In the genomic region with DNA sequence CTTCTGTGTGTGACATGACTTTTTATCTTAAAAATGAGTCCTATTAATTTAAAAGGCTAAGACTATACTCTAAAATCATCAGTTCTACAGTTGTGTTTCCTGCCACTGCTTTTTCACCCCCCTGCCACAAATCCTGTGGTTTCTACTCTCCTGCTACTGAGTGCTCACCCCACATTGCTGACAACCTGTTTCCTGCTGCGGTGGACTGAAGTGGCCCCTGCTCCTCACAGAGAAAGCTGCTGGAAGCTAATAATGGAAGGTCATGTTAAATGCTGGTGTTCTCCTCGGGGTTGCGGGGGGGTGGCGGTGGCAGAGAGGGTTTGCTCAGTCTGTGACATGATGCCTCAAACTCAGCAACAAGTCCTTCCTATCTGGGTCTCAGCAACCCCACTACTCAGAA, we compare ENCODE assay signal across 10 cellular contexts.
DNase-seq lines count a peak whose midpoint lies in the region; ATAC-seq, FAIRE-seq and TF ChIP-seq lines count a peak whose summit lies in the region.
"Had no signal": no experiment of that assay in that cellular context is flagged by ENCODE, and none has a peak within 500 bp of the region (broad histone marks: within the 10 kb centered on the region; RNA-seq: fewer than 3 reads in every experiment).

No MANE protein-coding gene starts in this region.

- no peak overlapping the region for H2BK12ac ChIP-seq in neuronal stem cell (ENCODE audit: low read length)

- no peak overlapping the region for H3K4me2 ChIP-seq in neuronal stem cell (ENCODE audit: insufficient read depth, low read length, poor library complexity, severe bottlenecking)

- H3K27me3 ChIP-seq in neuronal stem cell (ENCODE audit: control insufficient read depth in 3 of 3, insufficient read depth in 3 of 3, low read depth in 1 of 3, low read length in 3 of 3): no peaks in the 10 kb centered on the region
- H3K27me3 ChIP-seq: body of pancreas had no signal

- H3K4ac ChIP-seq in neuronal stem cell (ENCODE audit: low read length): no peak overlapping the region

- no peak overlapping the region for H3K4me3 ChIP-seq in NB4 (ENCODE audit: low read depth, low read length)
- no peak overlapping the region for H3K4me3 ChIP-seq in neuronal stem cell (ENCODE audit: low read length in 2 of 2)
- H3K4me3 ChIP-seq: body of pancreas had no signal

- no peaks in the 10 kb centered on the region for H3K36me3 ChIP-seq in neuronal stem cell (replicated peaks in 1 of 2; ENCODE audit: control insufficient read depth in 2 of 2, insufficient read depth in 2 of 2, low read length in 2 of 2)

- no peak overlapping the region for H3K14ac ChIP-seq in neuronal stem cell (ENCODE audit: low read length)

- no peak overlapping the region for H4K8ac ChIP-seq in neuronal stem cell (ENCODE audit: low read depth, low read length)

- TF ChIP-seq CTCF in NB4 (IDR thresholded peaks at IDR 0.05; ENCODE audit: low read depth, low read length) (no peak), progenitor cell of endocrine pancreas (IDR thresholded peaks at IDR 0.05; ENCODE audit: unreplicated experiment) (no peak)

- no peak overlapping the region for H3K27ac ChIP-seq in neuronal stem cell (replicated peaks; ENCODE audit: low read length)
- H3K27ac ChIP-seq: body of pancreas had no signal

- H3K27me3 Mint-ChIP-seq in immature natural killer cell (ENCODE audit: low read depth in 3 of 3) (peaks cover 0 to 2% (median 0%) of the 10 kb centered on the region in 3 donors), progenitor cell of endocrine pancreas (peaks cover 14% of the 10 kb centered on the region)

- no peak overlapping the region for H4K91ac ChIP-seq in neuronal stem cell (ENCODE audit: low read depth, low read length, poor library complexity)

- no peak overlapping the region for H3K23ac ChIP-seq in neuronal stem cell (ENCODE audit: low read depth, low read length, poor library complexity)

- peaks cover 0 to 3% of the 10 kb centered on the region in 2 donors for H3K9me3 ChIP-seq in neuronal stem cell (replicated peaks in 1 of 2; ENCODE audit: control insufficient read depth in 2 of 2, insufficient read depth in 1 of 2, low read depth in 1 of 2, low read length in 2 of 2)
- H3K9me3 ChIP-seq: body of pancreas had no signal

- no peak overlapping the region for H3K18ac ChIP-seq in neuronal stem cell (ENCODE audit: low read length)

- peak overlapping the region in 5 of 6 donors; percentile 16 to 35 (median 23) for H3K27ac Mint-ChIP-seq in immature natural killer cell
- no peak overlapping the region for H3K27ac Mint-ChIP-seq in progenitor cell of endocrine pancreas

- no peak overlapping the region for H2AFZ ChIP-seq in neuronal stem cell (ENCODE audit: low read length)

- no peak overlapping the region for H2BK120ac ChIP-seq in neuronal stem cell (ENCODE audit: low read depth, low read length)

- H3K4me3 Mint-ChIP-seq in immature natural killer cell (peak overlapping the region; percentile 22 to 65 (median 50)), progenitor cell of endocrine pancreas (ENCODE audit: low read depth) (no peak overlapping the region)

- TF ChIP-seq POLR2A in NB4 (IDR thresholded peaks at IDR 0.05; ENCODE audit: extremely low read depth, insufficient read length): no peak

- no CpG with 5 or more reads among the region's 4 CpGs for WGBS in neuronal stem cell (ENCODE audit: extremely low coverage in 2 of 2, insufficient read length in 2 of 2, insufficient replicate concordance in 1 of 2), 2 donors

- no peak overlapping the region for H2AK5ac ChIP-seq in neuronal stem cell (ENCODE audit: low read depth, low read length)

- H2BK15ac ChIP-seq in neuronal stem cell (ENCODE audit: low read length): no peak overlapping the region

- H3K4me1 ChIP-seq in neuronal stem cell (ENCODE audit: control insufficient read depth in 2 of 2, insufficient read depth in 1 of 2, low read depth in 1 of 2, low read length in 2 of 2): peaks cover 0 to 4% of the 10 kb centered on the region in 2 donors
- H3K4me1 ChIP-seq: body of pancreas had no signal

- FAIRE-seq in GM18507 (lab: Jason Lieb, UNC): peak; percentile 41

- H3K79me1 ChIP-seq in neuronal stem cell (ENCODE audit: low read depth, low read length): no peaks in the 10 kb centered on the region

- H3K9me3 Mint-ChIP-seq in immature natural killer cell: no peaks in the 10 kb centered on the region
- peaks cover 9% of the 10 kb centered on the region for H3K9me3 Mint-ChIP-seq in progenitor cell of endocrine pancreas (ENCODE audit: low read depth)

- H3K36me3 Mint-ChIP-seq in immature natural killer cell (peaks cover 0 to 3% (median 0%) of the 10 kb centered on the region in 3 donors), progenitor cell of endocrine pancreas (ENCODE audit: insufficient read depth) (no peaks in the 10 kb centered on the region)

- DNase-seq in GM18507 (ENCODE audit: extremely low spot score, insufficient read length, low read depth) (peak; percentile 12), NB4 (ENCODE audit: low read depth) (peak; percentile 95), immature natural killer cell (peak; percentile 33 to 36 (median 36)), progenitor cell of endocrine pancreas (ENCODE audit: low spot score, unreplicated experiment) (no peak), neuronal stem cell (ENCODE audit: low spot score) (no peak), DMS53 treated with DMSO at 0.1 percent for 48 hours (lab: John Stamatoyannopoulos, UW; ENCODE audit: unreplicated experiment) (no peak), NCI-H2227 (lab: John Stamatoyannopoulos, UW; ENCODE audit: unreplicated experiment) (no peak)
- DNase-seq: body of pancreas, NCI-H2171 treated with DMSO at 0.1 percent for 48 hours had no signal

- no peak overlapping the region for H3K9ac ChIP-seq in neuronal stem cell (ENCODE audit: low read depth, low read length, poor library complexity)

- H2BK5ac ChIP-seq in neuronal stem cell (ENCODE audit: low read length): no peak overlapping the region

- peak; percentile 72 for ATAC-seq in GM21737 (IDR thresholded peaks at IDR 0.05; ENCODE audit: unreplicated experiment)
- ATAC-seq: body of pancreas had no signal

- H3K4me1 Mint-ChIP-seq in immature natural killer cell (peaks cover 38% of the 10 kb centered on the region in 2 donors), progenitor cell of endocrine pancreas (ENCODE audit: low read depth) (no peaks in the 10 kb centered on the region)

Comparison
In these comparisons a context has a peak if more than half of its experiments do, and no peak if none do; other contexts are left out.
1. DNase-seq: peak in GM18507 (single experiment), NB4 (single experiment) and immature natural killer cell (3 of 3); none in progenitor cell of endocrine pancreas (single experiment), neuronal stem cell (single experiment), DMS53 treated with DMSO at 0.1 percent for 48 hours (single experiment) and NCI-H2227 (single experiment).